ENCODE assay signal across 26 cellular contexts in the genomic region with DNA sequence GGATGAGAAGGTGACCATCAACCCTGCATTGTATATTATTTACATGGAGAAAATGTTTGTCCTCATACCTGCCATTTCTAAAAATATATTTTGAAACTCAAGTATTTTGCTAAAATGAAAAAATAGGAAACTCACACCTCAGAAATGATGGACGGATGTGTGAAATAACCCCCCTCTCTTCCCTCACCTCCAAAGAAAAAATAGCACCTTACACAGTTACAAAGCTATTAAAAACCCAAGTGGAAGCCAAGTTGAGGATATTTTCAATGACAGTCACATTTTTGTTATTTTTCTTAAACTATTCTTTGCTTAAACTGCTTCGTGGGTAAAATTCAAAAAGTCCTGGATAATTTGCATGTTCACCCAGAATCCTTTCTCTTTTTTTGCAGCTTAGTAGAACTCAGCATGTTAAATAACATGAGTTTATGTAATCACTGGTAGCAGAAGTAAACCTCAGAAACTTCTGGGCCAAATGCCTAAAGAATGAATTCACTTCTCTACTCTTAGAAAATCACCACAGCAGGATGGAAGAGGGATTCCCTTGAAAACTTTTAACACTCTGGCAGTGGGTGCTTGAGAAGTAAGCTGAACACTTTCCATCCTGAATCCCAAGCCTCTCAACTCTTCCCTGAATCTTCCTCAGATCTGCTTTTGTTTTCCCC. TPM values are rescaled to one million over a fixed set of nuclear protein-coding genes. Genes with fewer than 3 reads are reported as not detected.
DNase-seq lines count a peak whose midpoint lies in the region; ATAC-seq, FAIRE-seq and TF ChIP-seq lines count a peak whose summit lies in the region.
"Had no signal": no experiment of that assay in that cellular context is flagged by ENCODE, and none has a peak within 500 bp of the region (broad histone marks: within the 10 kb centered on the region; RNA-seq: fewer than 3 reads in every experiment).

No MANE protein-coding gene starts in this region.

- TF ChIP-seq EP300 in H1 (IDR thresholded peaks at IDR 0.05; ENCODE audit: borderline replicate concordance in 1 of 2, low read depth in 2 of 2, low read length in 2 of 2), result no peak

- no peaks in the 10 kb centered on the region for H3K27me3 Mint-ChIP-seq in activated CD8-positive, alpha-beta T cell treated with anti-CD3 and anti-CD28 coated beads for 36 hours
- H3K27me3 Mint-ChIP-seq in activated CD8-positive, alpha-beta T cell treated with anti-CD3 and anti-CD28 coated beads, Interleukin-2, amount 10 ng/mL, durations not matched to agents 7 days and 5 days (ENCODE audit: low read depth), result no peaks in the 10 kb centered on the region
- no peaks in the 10 kb centered on the region for H3K27me3 Mint-ChIP-seq in T-cell
- H3K27me3 Mint-ChIP-seq in chondrocyte (ENCODE audit: low read depth), result peaks cover 8% of the 10 kb centered on the region
- H3K27me3 Mint-ChIP-seq: naive B cell had no signal

- no peak for DNase-seq in activated CD8-positive, alpha-beta T cell treated with anti-CD3 and anti-CD28 coated beads for 36 hours
- no peak for DNase-seq in activated CD8-positive, alpha-beta T cell treated with anti-CD3 and anti-CD28 coated beads, Interleukin-2, amount 10 ng/mL, durations not matched to agents 7 days and 5 days
- DNase-seq in T-cell (no peak), H1 (ENCODE audit: low read depth in 1 of 2, low spot score in 2 of 2) (no peak), smooth muscle cell (lab: John Stamatoyannopoulos, UW; ENCODE audit: unreplicated experiment) (no peak), chondrocyte (ENCODE audit: low spot score) (no peak), WERI-Rb-1 (no peak)
- DNase-seq in central memory CD4-positive, alpha-beta T cell, result no peak
- DNase-seq: aorta; effector memory CD4-positive, alpha-beta T cell; esophagus squamous epithelium; IMR-90; kidney glomerular epithelial cell; mesenchymal stem cell; naive B cell; NCI-H1417; NCI-H524 treated with DMSO at 0.1 percent for 48 hours; stimulated activated naive CD4-positive, alpha-beta T cell treated with Interleukin-2 at 50 U/mL for 16 hours; T1000; upper lobe of left lung had no signal

- H3K4me2 ChIP-seq in H1 (ENCODE audit: insufficient read depth in 1 of 2, low read depth in 2 of 2, low read length in 2 of 2) (no peak overlapping the region), smooth muscle cell (peak overlapping the region; percentile 25)

- H4K5ac ChIP-seq in H1 (ENCODE audit: insufficient read length, low read depth, low read length), result no peak overlapping the region

- no peak overlapping the region for H2BK12ac ChIP-seq in H1 (ENCODE audit: low read depth, low read length)

- no peak overlapping the region for H3K18ac ChIP-seq in H1 (ENCODE audit: extremely low read depth, low read length)

- CTCF ChIA-PET in activated CD8-positive, alpha-beta T cell treated with anti-CD3 and anti-CD28 coated beads for 36 hours (lab: Charles Lee), result no interaction called here
- CTCF ChIA-PET in activated CD8-positive, alpha-beta T cell treated with anti-CD3 and anti-CD28 coated beads, Interleukin-2, amount 10 ng/mL, durations not matched to agents 7 days and 5 days (lab: Charles Lee), result no interaction called here
- CTCF ChIA-PET in T-cell (lab: Charles Lee), result interaction anchor here in 1 of 2 donors (0.6 kb wide), 1 partner anchor 86 kb away, joined by 3 read pairs; no protein-coding TSS in a partner anchor
- CTCF ChIA-PET in H1 (lab: Charles Lee; ENCODE audit: partially characterized antibody), result interaction anchor here (0.8 to 1.0 kb wide), 2 partner anchors 12 to 263 kb away, joined by 4 read pairs; no protein-coding TSS in a partner anchor

- no peak for FAIRE-seq in H1 (lab: Jason Lieb, UNC)

- no peak for TF ChIP-seq CTCF in activated CD8-positive, alpha-beta T cell treated with anti-CD3 and anti-CD28 coated beads for 36 hours (IDR thresholded peaks at IDR 0.05)
- TF ChIP-seq CTCF in H1 (IDR thresholded peaks at IDR 0.05; ENCODE audit: control extremely low read depth in 1 of 3, insufficient read depth in 1 of 3, low read depth in 1 of 3, low read length in 3 of 3) (no peak), smooth muscle cell (IDR thresholded peaks at IDR 0.05; ENCODE audit: borderline replicate concordance, insufficient read depth, poor library complexity, severe bottlenecking) (no peak), chondrocyte (IDR thresholded peaks at IDR 0.05) (no peak), WERI-Rb-1 (IDR thresholded peaks at IDR 0.05; ENCODE audit: low read depth, low read length) (no peak)

- no peak overlapping the region for H2BK5ac ChIP-seq in H1 (ENCODE audit: low read depth, low read length)

- no peak overlapping the region for H3K4ac ChIP-seq in H1 (replicated peaks; ENCODE audit: insufficient read length, low read depth, low read length)

- H3K9me3 ChIP-seq in H1 (ENCODE audit: insufficient read depth in 2 of 2, low read depth in 1 of 2, low read length in 1 of 2), result no peaks in the 10 kb centered on the region
- no peaks in the 10 kb centered on the region for H3K9me3 ChIP-seq in smooth muscle cell (replicated peaks; ENCODE audit: low read depth)
- no peaks in the 10 kb centered on the region for H3K9me3 ChIP-seq in WERI-Rb-1 (ENCODE audit: severe bottlenecking)
- H3K9me3 ChIP-seq: esophagus squamous epithelium, upper lobe of left lung had no signal

- H3K23me2 ChIP-seq in H1 (ENCODE audit: low read depth, low read length), result no peaks in the 10 kb centered on the region

- peak overlapping the region; percentile 26 for H3K27ac Mint-ChIP-seq in activated CD8-positive, alpha-beta T cell treated with anti-CD3 and anti-CD28 coated beads for 36 hours
- no peak overlapping the region for H3K27ac Mint-ChIP-seq in activated CD8-positive, alpha-beta T cell treated with anti-CD3 and anti-CD28 coated beads, Interleukin-2, amount 10 ng/mL, durations not matched to agents 7 days and 5 days
- H3K27ac Mint-ChIP-seq in T-cell (peak overlapping the region; percentile 57 to 89), chondrocyte (ENCODE audit: unreplicated experiment) (no peak overlapping the region)
- H3K27ac Mint-ChIP-seq: activated T-helper 2 cell treated with anti-CD3 and anti-CD28 coated beads, Interferon-gamma antibody, Interleukin-2, Interleukin-4, amounts not matched to agents 10 μg/mL and 5 μg/mL and 100 μg/mL, durations not matched to agents 14 hours and 24 hours and 36 hours; naive B cell had no signal

- H2BK20ac ChIP-seq in H1 (ENCODE audit: low read length), result no peak overlapping the region

- H3K27ac ChIP-seq in H1 (ENCODE audit: low read depth, low read length) (no peak overlapping the region), smooth muscle cell (ENCODE audit: low read depth) (peak overlapping the region; percentile 17), WERI-Rb-1 (no peak overlapping the region)
- H3K27ac ChIP-seq: upper lobe of left lung had no signal

- ATAC-seq in activated CD8-positive, alpha-beta T cell treated with anti-CD3 and anti-CD28 coated beads for 36 hours, result no peak
- no peak for ATAC-seq in activated CD8-positive, alpha-beta T cell treated with anti-CD3 and anti-CD28 coated beads, Interleukin-2, amount 10 ng/mL, durations not matched to agents 7 days and 5 days
- no peak for ATAC-seq in T-cell (replicated peaks in 1 of 4)
- ATAC-seq: activated CD4-positive, CD25-positive, alpha-beta regulatory T cell treated with anti-CD3 and anti-CD28 coated beads, Interleukin-2, amount 50 U/mL, for 24 hours had no signal

- no peak overlapping the region for H2AK5ac ChIP-seq in H1 (ENCODE audit: low read depth, low read length)

- H3K9ac ChIP-seq in H1 (replicated peaks in 1 of 4; ENCODE audit: extremely low read depth in 1 of 4, low read depth in 3 of 4, low read length in 3 of 4) (no peak overlapping the region), smooth muscle cell (ENCODE audit: low read depth) (no peak overlapping the region)

- POLR2A ChIA-PET in activated CD8-positive, alpha-beta T cell treated with anti-CD3 and anti-CD28 coated beads for 36 hours (lab: Charles Lee), result interaction anchor here (0.6 kb wide), 1 partner anchor 69 kb away, joined by 3 read pairs; no protein-coding TSS in a partner anchor
- POLR2A ChIA-PET in activated CD8-positive, alpha-beta T cell treated with anti-CD3 and anti-CD28 coated beads, Interleukin-2, amount 10 ng/mL, durations not matched to agents 7 days and 5 days (lab: Charles Lee), result no interaction called here
- POLR2A ChIA-PET in T-cell (lab: Charles Lee) (no interaction called here), H1 (lab: Charles Lee; ENCODE audit: partially characterized antibody) (no interaction called here)

- H3K36me3 ChIP-seq in H1 (ENCODE audit: control insufficient read depth in 2 of 4, insufficient read depth in 4 of 4, low read length in 3 of 4) (no peaks in the 10 kb centered on the region), smooth muscle cell (ENCODE audit: low read depth) (no peaks in the 10 kb centered on the region), WERI-Rb-1 (no peaks in the 10 kb centered on the region)
- H3K36me3 ChIP-seq: esophagus squamous epithelium, upper lobe of left lung had no signal

- intact Hi-C loops in activated CD8-positive, alpha-beta T cell treated with anti-CD3 and anti-CD28 coated beads for 36 hours (cut with micrococcal nuclease), result no loop called here

- H3K56ac ChIP-seq in H1 (replicated peaks; ENCODE audit: insufficient read length, low read depth, low read length), result no peak overlapping the region

- peaks cover 0 to 5% (median 0%) of the 10 kb centered on the region in 4 experiments; a peak in 2 of 7 replicates for H3K4me1 ChIP-seq in H1 (replicated peaks in 1 of 4; ENCODE audit: control insufficient read depth in 3 of 4, insufficient read depth in 4 of 4, low read length in 3 of 4)
- H3K4me1 ChIP-seq in smooth muscle cell (ENCODE audit: low read depth), result peaks cover 8% of the 10 kb centered on the region
- H3K4me1 ChIP-seq: upper lobe of left lung had no signal

- no peak overlapping the region for H3K23ac ChIP-seq in H1 (ENCODE audit: insufficient read length)

- no peak for TF ChIP-seq POLR2A in H1 (IDR thresholded peaks at IDR 0.05; ENCODE audit: control extremely low read depth in 1 of 2, low read depth in 2 of 2, low read length in 2 of 2)

- no peak overlapping the region for H2BK120ac ChIP-seq in H1 (replicated peaks; ENCODE audit: low read depth, low read length)

- no peak overlapping the region for H2BK15ac ChIP-seq in H1 (ENCODE audit: low read length)

- no peak overlapping the region for H4K91ac ChIP-seq in H1 (replicated peaks; ENCODE audit: insufficient read length, low read length)

- no peak for TF ChIP-seq RAD21 in H1 (IDR thresholded peaks at IDR 0.05 in 1 of 2, conservative IDR thresholded peaks at IDR 0.05 in 1 of 2; ENCODE audit: low read depth in 2 of 2, low read length in 2 of 2)

- peaks cover 2% of the 10 kb centered on the region for H3K4me1 Mint-ChIP-seq in activated CD8-positive, alpha-beta T cell treated with anti-CD3 and anti-CD28 coated beads for 36 hours (ENCODE audit: low read depth)
- peaks cover 12% of the 10 kb centered on the region for H3K4me1 Mint-ChIP-seq in activated CD8-positive, alpha-beta T cell treated with anti-CD3 and anti-CD28 coated beads, Interleukin-2, amount 10 ng/mL, durations not matched to agents 7 days and 5 days (ENCODE audit: low read depth)
- H3K4me1 Mint-ChIP-seq in T-cell, result peaks cover 0 to 15% (median 9%) of the 10 kb centered on the region in 3 donors
- H3K4me1 Mint-ChIP-seq in chondrocyte (ENCODE audit: low read depth), result peaks cover 8% of the 10 kb centered on the region
- H3K4me1 Mint-ChIP-seq: naive B cell had no signal

- no peaks in the 10 kb centered on the region for H3K79me2 ChIP-seq in H1 (ENCODE audit: control insufficient read depth in 1 of 2, insufficient read depth in 2 of 2, low read length in 2 of 2)
- H3K79me2 ChIP-seq in smooth muscle cell (ENCODE audit: low read depth), result no peaks in the 10 kb centered on the region

- H3K4me3 ChIP-seq in H1 (ENCODE audit: extremely low read depth in 1 of 4, insufficient read depth in 2 of 4, low read depth in 3 of 4, low read length in 4 of 4), result no peak overlapping the region
- H3K4me3 ChIP-seq in smooth muscle cell, result no peak overlapping the region
- H3K4me3 ChIP-seq in WERI-Rb-1 (ENCODE audit: low read depth, low read length), result no peak overlapping the region
- H3K4me3 ChIP-seq: esophagus squamous epithelium, upper lobe of left lung had no signal

- WGBS in H1 (ENCODE audit: extremely low coverage in 1 of 2, insufficient coverage in 1 of 2, insufficient read length in 1 of 2, insufficient replicate concordance in 2 of 2, low coverage in 1 of 2, low lambda C conversion rate in 2 of 2, missing lambda C conversion rate in 1 of 2), 2 experiments, result 97% methylated on average over 2 of the region's 2 CpGs; no CpG with 5 or more reads in 1 of the 2 experiments
- WGBS in smooth muscle cell (ENCODE audit: low lambda C conversion rate), result 80% methylated on average over 2 of the region's 2 CpGs

- peaks cover 2% of the 10 kb centered on the region for H3K9me3 Mint-ChIP-seq in activated CD8-positive, alpha-beta T cell treated with anti-CD3 and anti-CD28 coated beads for 36 hours
- peaks cover 3% of the 10 kb centered on the region for H3K9me3 Mint-ChIP-seq in activated CD8-positive, alpha-beta T cell treated with anti-CD3 and anti-CD28 coated beads, Interleukin-2, amount 10 ng/mL, durations not matched to agents 7 days and 5 days (ENCODE audit: insufficient read depth)
- peaks cover 0 to 7% (median 6%) of the 10 kb centered on the region in 3 donors for H3K9me3 Mint-ChIP-seq in T-cell
- H3K9me3 Mint-ChIP-seq in chondrocyte (ENCODE audit: low read depth), result no peaks in the 10 kb centered on the region
- H3K9me3 Mint-ChIP-seq: activated T-helper 2 cell treated with anti-CD3 and anti-CD28 coated beads, Interferon-gamma antibody, Interleukin-2, Interleukin-4, amounts not matched to agents 10 μg/mL and 5 μg/mL and 100 μg/mL, durations not matched to agents 14 hours and 24 hours and 36 hours had no signal

- H3K14ac ChIP-seq in H1 (ENCODE audit: insufficient read length), result no peak overlapping the region

- H3K79me1 ChIP-seq in H1 (ENCODE audit: low read depth, low read length), result no peaks in the 10 kb centered on the region

- H3K4me3 Mint-ChIP-seq in activated CD8-positive, alpha-beta T cell treated with anti-CD3 and anti-CD28 coated beads for 36 hours, result peak overlapping the region; percentile 51
- H3K4me3 Mint-ChIP-seq in activated CD8-positive, alpha-beta T cell treated with anti-CD3 and anti-CD28 coated beads, Interleukin-2, amount 10 ng/mL, durations not matched to agents 7 days and 5 days, result no peak overlapping the region
- H3K4me3 Mint-ChIP-seq in T-cell (peak overlapping the region; percentile 59 to 77 (median 65)), chondrocyte (ENCODE audit: unreplicated experiment) (no peak overlapping the region)
- H3K4me3 Mint-ChIP-seq: naive B cell had no signal

- H3K36me3 Mint-ChIP-seq in activated CD8-positive, alpha-beta T cell treated with anti-CD3 and anti-CD28 coated beads for 36 hours (ENCODE audit: low read depth), result no peaks in the 10 kb centered on the region
- no peaks in the 10 kb centered on the region for H3K36me3 Mint-ChIP-seq in activated CD8-positive, alpha-beta T cell treated with anti-CD3 and anti-CD28 coated beads, Interleukin-2, amount 10 ng/mL, durations not matched to agents 7 days and 5 days (ENCODE audit: low read depth)
- H3K36me3 Mint-ChIP-seq in T-cell, result no peaks in the 10 kb centered on the region
- H3K36me3 Mint-ChIP-seq in chondrocyte (ENCODE audit: low read depth), result no peaks in the 10 kb centered on the region
- H3K36me3 Mint-ChIP-seq: naive B cell had no signal

- H2AFZ ChIP-seq in H1 (ENCODE audit: low read length) (peak overlapping the region; percentile 70; the same call in 1 of the 2 replicates), smooth muscle cell (ENCODE audit: low read depth) (no peak overlapping the region)

- H3K27me3 ChIP-seq in H1 (replicated peaks in 1 of 4; ENCODE audit: control insufficient read depth in 3 of 4, extremely low read depth in 1 of 4, insufficient read depth in 3 of 4, low read length in 3 of 4) (no peaks in the 10 kb centered on the region), smooth muscle cell (ENCODE audit: low read depth) (no peaks in the 10 kb centered on the region), WERI-Rb-1 (ENCODE audit: insufficient read depth, low read depth, severe bottlenecking) (no peaks in the 10 kb centered on the region)
- H3K27me3 ChIP-seq: esophagus squamous epithelium, upper lobe of left lung had no signal

- no peaks in the 10 kb centered on the region for H4K20me1 ChIP-seq in H1 (replicated peaks in 1 of 2; ENCODE audit: control insufficient read depth in 1 of 2, insufficient read depth in 2 of 2, low read length in 2 of 2)
- no peaks in the 10 kb centered on the region for H4K20me1 ChIP-seq in smooth muscle cell (ENCODE audit: low read depth)

- no peak overlapping the region for H4K8ac ChIP-seq in H1 (ENCODE audit: extremely low read depth, insufficient read depth, low read length)

- no peaks in the 10 kb centered on the region for H3F3A ChIP-seq in smooth muscle cell (ENCODE audit: low read depth)

RNA-seq across cellular contexts. Expression of a gene that starts 0.8 kb away (rescaled TPM):
- total RNA-seq in activated CD8-positive, alpha-beta T cell treated with anti-CD3 and anti-CD28 coated beads for 36 hours, result under 1 TPM; 0.16 to 0.23 TPM
- total RNA-seq in activated CD8-positive, alpha-beta T cell treated with anti-CD3 and anti-CD28 coated beads, Interleukin-2, amount 10 ng/mL, durations not matched to agents 7 days and 5 days, result under 1 TPM; 0.13 to 0.16 TPM
- total RNA-seq in T-cell, result 1 to 10 TPM; 1.5 to 5.9 (median 2.2) TPM
- total RNA-seq in H1 (2021; fragmentation: NEBNext Ultra II Directional; extraction: Animal tissue kit (Norgen Biotek cat#: 25700)), result not detected in 2 replicates
- 0.02 TPM in 1 of 2 replicates, not detected in the other for polyA plus RNA-seq in H1 (2011; rRNA removed)
- polyA plus RNA-seq in H1 (2011; cell fraction: cytosol; rRNA removed), result not detected
- polyA plus RNA-seq in H1 (2011; cell fraction: nucleus; rRNA removed), result not detected
- polyA plus RNA-seq in H1 (2012, experiment 1 of 2), result not detected in 4 replicates
- polyA plus RNA-seq in H1 (2012, experiment 2 of 2), result not detected
- 0.02 TPM for polyA plus RNA-seq in H1 (2013, experiment 1 of 2)
- polyA plus RNA-seq in H1 (2013, experiment 2 of 2), result 0.02 TPM
- polyA minus RNA-seq in H1 (2011; rRNA and poly(A)+ RNA removed), result 0.02 TPM in 1 of 2 replicates, not detected in the other
- not detected for polyA minus RNA-seq in H1 (2011; cell fraction: cytosol; rRNA and poly(A)+ RNA removed)
- not detected for polyA minus RNA-seq in H1 (2011; cell fraction: nucleus; rRNA and poly(A)+ RNA removed)
- 50.9 and 54.7 TPM in 2 replicates for total RNA-seq in smooth muscle cell
- polyA plus RNA-seq in smooth muscle cell, result 2.1 and 5.0 TPM in 2 replicates
- total RNA-seq in chondrocyte, result not detected in 3 replicates
- total RNA-seq: A172; activated T-helper 2 cell treated with anti-CD3 and anti-CD28 coated beads, Interferon-gamma antibody, Interleukin-2, Interleukin-4, amounts not matched to agents 10 μg/mL and 5 μg/mL and 100 μg/mL, durations not matched to agents 14 hours and 24 hours and 36 hours; aorta; IMR-90; M059J; posterior vena cava; upper lobe of left lung had no signal
- polyA plus RNA-seq: aorta, BJ, IMR-90 had no signal

RNA-seq across cellular contexts. Expression of a gene that starts 59.7 kb away (rescaled TPM):
- total RNA-seq in activated CD8-positive, alpha-beta T cell treated with anti-CD3 and anti-CD28 coated beads for 36 hours, result not detected
- total RNA-seq in activated CD8-positive, alpha-beta T cell treated with anti-CD3 and anti-CD28 coated beads, Interleukin-2, amount 10 ng/mL, durations not matched to agents 7 days and 5 days, result not detected
- total RNA-seq in T-cell, result under 1 TPM in 3 of 5 donors, not detected in 2; 0.09 to 0.16 (median 0.13) TPM
- 39.3 and 39.7 TPM in 2 replicates for total RNA-seq in H1 (2021; fragmentation: NEBNext Ultra II Directional; extraction: Animal tissue kit (Norgen Biotek cat#: 25700))
- polyA plus RNA-seq in H1 (2011; rRNA removed), result 2.5 and 4.6 TPM in 2 replicates
- polyA plus RNA-seq in H1 (2011; cell fraction: cytosol; rRNA removed), result 5.0 TPM
- 3.8 TPM for polyA plus RNA-seq in H1 (2011; cell fraction: nucleus; rRNA removed)
- 10.8 to 22.0 TPM (median 14.8 TPM) in 4 replicates for polyA plus RNA-seq in H1 (2012, experiment 1 of 2)
- polyA plus RNA-seq in H1 (2012, experiment 2 of 2), result 1.1 TPM
- 39.3 TPM for polyA plus RNA-seq in H1 (2013, experiment 1 of 2)
- polyA plus RNA-seq in H1 (2013, experiment 2 of 2), result 36.8 TPM
- polyA minus RNA-seq in H1 (2011; rRNA and poly(A)+ RNA removed), result 21.9 and 31.9 TPM in 2 replicates
- 14.3 TPM for polyA minus RNA-seq in H1 (2011; cell fraction: cytosol; rRNA and poly(A)+ RNA removed)
- 15.2 TPM for polyA minus RNA-seq in H1 (2011; cell fraction: nucleus; rRNA and poly(A)+ RNA removed)
- 78.8 and 80.9 TPM in 2 replicates for total RNA-seq in smooth muscle cell
- 15.6 and 36.1 TPM in 2 replicates for polyA plus RNA-seq in smooth muscle cell
- 0.58 to 2.3 TPM (median 2.0 TPM) in 3 replicates for total RNA-seq in chondrocyte
- total RNA-seq: A172; activated T-helper 2 cell treated with anti-CD3 and anti-CD28 coated beads, Interferon-gamma antibody, Interleukin-2, Interleukin-4, amounts not matched to agents 10 μg/mL and 5 μg/mL and 100 μg/mL, durations not matched to agents 14 hours and 24 hours and 36 hours; IMR-90; M059J had no signal
- polyA plus RNA-seq: BJ, IMR-90 had no signal

Comparison
In these comparisons a context has a peak if more than half of its experiments do, and no peak if none do; other contexts are left out.
1. H3K27ac Mint-ChIP-seq: peak in activated CD8-positive, alpha-beta T cell treated with anti-CD3 and anti-CD28 coated beads for 36 hours (single experiment) and T-cell (2 of 2); none in activated CD8-positive, alpha-beta T cell treated with anti-CD3 and anti-CD28 coated beads, Interleukin-2, amount 10 ng/mL, durations not matched to agents 7 days and 5 days (single experiment) and chondrocyte (single experiment).
2. H3K4me3 Mint-ChIP-seq: peak in activated CD8-positive, alpha-beta T cell treated with anti-CD3 and anti-CD28 coated beads for 36 hours (single experiment) and T-cell (3 of 3); none in activated CD8-positive, alpha-beta T cell treated with anti-CD3 and anti-CD28 coated beads, Interleukin-2, amount 10 ng/mL, durations not matched to agents 7 days and 5 days (single experiment) and chondrocyte (single experiment).
3. RNA of a gene that starts 59.7 kb away (total RNA-seq): 78.8 to 80.9 TPM in smooth muscle cell and 39.3 to 39.7 TPM in H1; 0.58 to 2.3 TPM in chondrocyte, 0.09 to 0.16 TPM in T-cell, not detected in activated CD8-positive, alpha-beta T cell treated with anti-CD3 and anti-CD28 coated beads for 36 hours and not detected in activated CD8-positive, alpha-beta T cell treated with anti-CD3 and anti-CD28 coated beads, Interleukin-2, amount 10 ng/mL, durations not matched to agents 7 days and 5 days; every median in the first group is over 10 times any median in the second.